ENCODE assay signal across 18 cellular contexts in the genomic region with DNA sequence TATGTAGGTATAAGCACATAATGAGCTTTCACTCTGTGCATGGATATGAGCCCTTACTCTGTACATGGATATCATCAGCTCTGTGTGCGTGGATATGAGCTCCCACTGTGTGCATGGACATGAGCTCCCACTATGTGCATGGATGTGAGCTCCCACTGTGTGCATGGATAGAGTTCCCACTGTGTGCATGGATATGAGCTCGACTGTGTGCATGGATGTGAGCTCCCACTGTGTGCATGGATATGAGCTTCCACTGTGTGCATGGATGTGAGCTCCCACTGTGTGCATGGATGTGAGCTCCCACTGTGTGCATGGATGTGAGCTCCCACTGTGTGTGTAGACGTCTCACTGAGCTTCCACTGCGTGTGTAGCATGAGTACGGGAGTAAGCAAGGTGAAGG.
A peak's percentile ranks its signal among the peaks of the same experiment; 100 is the strongest.
DNase-seq lines count a peak whose midpoint lies in the region; ATAC-seq and TF ChIP-seq lines count a peak whose summit lies in the region.
"Had no signal": no experiment of that assay in that cellular context is flagged by ENCODE, and none has a peak within 500 bp of the region (broad histone marks: within the 10 kb centered on the region; RNA-seq: fewer than 3 reads in every experiment).

No MANE protein-coding gene starts in this region.

- no peaks in the 10 kb centered on the region for H3K36me3 Mint-ChIP-seq in T-helper 1 cell treated with Interleukin-12 subunit alpha and Interleukin-12 subunit beta and Interleukin-4 antibody, amounts not matched to agents 30 μg/mL and 1 μg/mL, for 36 hours (ENCODE audit: low read depth)
- no peaks in the 10 kb centered on the region for H3K36me3 Mint-ChIP-seq in CD4-positive, alpha-beta memory T cell
- H3K36me3 Mint-ChIP-seq in effector memory CD8-positive, alpha-beta T cell (ENCODE audit: insufficient read depth) = peaks cover 10% of the 10 kb centered on the region
- H3K36me3 Mint-ChIP-seq in endothelial cell (ENCODE audit: low read depth, unreplicated experiment) = no peaks in the 10 kb centered on the region

- no peak overlapping the region for H3K4me3 Mint-ChIP-seq in T-helper 1 cell treated with Interleukin-12 subunit alpha and Interleukin-12 subunit beta and Interleukin-4 antibody, amounts not matched to agents 30 μg/mL and 1 μg/mL, for 36 hours
- H3K4me3 Mint-ChIP-seq in CD4-positive, alpha-beta memory T cell = peak overlapping the region; percentile 81 to 94 (median 86)
- peak overlapping the region; percentile 71 to 75 for H3K4me3 Mint-ChIP-seq in effector memory CD8-positive, alpha-beta T cell
- no peak overlapping the region for H3K4me3 Mint-ChIP-seq in endothelial cell (ENCODE audit: unreplicated experiment)

- H4K20me1 ChIP-seq in SU-DHL-6 (ENCODE audit: low read depth, low read length) (no peaks in the 10 kb centered on the region), osteoblast (ENCODE audit: insufficient read depth, low read length) (no peaks in the 10 kb centered on the region)

- H3K79me2 ChIP-seq in SU-DHL-6 (ENCODE audit: insufficient read depth, low read length) (no peaks in the 10 kb centered on the region), osteoblast (ENCODE audit: insufficient read depth, low read length) (no peaks in the 10 kb centered on the region)
- H3K79me2 ChIP-seq: hepatocyte had no signal

- no peaks in the 10 kb centered on the region for H3K9me3 Mint-ChIP-seq in T-helper 1 cell treated with Interleukin-12 subunit alpha and Interleukin-12 subunit beta and Interleukin-4 antibody, amounts not matched to agents 30 μg/mL and 1 μg/mL, for 36 hours
- no peaks in the 10 kb centered on the region for H3K9me3 Mint-ChIP-seq in CD4-positive, alpha-beta memory T cell
- no peaks in the 10 kb centered on the region for H3K9me3 Mint-ChIP-seq in effector memory CD8-positive, alpha-beta T cell
- no peaks in the 10 kb centered on the region for H3K9me3 Mint-ChIP-seq in endothelial cell (ENCODE audit: unreplicated experiment)

- intact Hi-C loops in CD4-positive, alpha-beta memory T cell (cut with micrococcal nuclease) = no loop called here

- CTCF ChIA-PET in CD4-positive, alpha-beta memory T cell (lab: Charles Lee; ENCODE audit: partially characterized antibody) = interaction anchor here (0.8 to 1.7 kb wide), 5 partner anchors 13 to 244 kb away, joined by 3 to 6 read pairs (median 3); no protein-coding TSS in a partner anchor

- POLR2A ChIA-PET in CD4-positive, alpha-beta memory T cell (lab: Charles Lee; ENCODE audit: partially characterized antibody) = interaction anchor here (1.0 to 2.5 kb wide), 3 partner anchors 43 to 240 kb away, joined by 4 to 20 read pairs (median 6); partner anchors contain the start of genes ACP1 and TMEM18

- ATAC-seq in effector memory CD8-positive, alpha-beta T cell (replicated peaks) = no peak
- ATAC-seq in GM18858 (IDR thresholded peaks at IDR 0.05; ENCODE audit: unreplicated experiment) = no peak
- ATAC-seq: psoas muscle, SK-N-SH treated with all-trans-retinoic acid at 6 μM for 48 hours had no signal

- H3K4me3 ChIP-seq in CD4-positive, alpha-beta memory T cell (ENCODE audit: low read length in 2 of 2) = peak overlapping the region; percentile 30 to 33
- no peak overlapping the region for H3K4me3 ChIP-seq in SU-DHL-6 (ENCODE audit: insufficient read depth, low read length, poor library complexity, severe bottlenecking)
- no peak overlapping the region for H3K4me3 ChIP-seq in osteoblast (ENCODE audit: insufficient read depth, low read length)
- H3K4me3 ChIP-seq: hepatocyte, psoas muscle, tibial nerve had no signal

- DNase-seq in T-helper 1 cell (no peak), endothelial cell (ENCODE audit: low spot score) (no peak), osteoblast (ENCODE audit: insufficient read length, low spot score, missing footprints) (no peak)
- no peak for DNase-seq in CD4-positive, alpha-beta memory T cell
- DNase-seq in effector memory CD8-positive, alpha-beta T cell = no peak
- DNase-seq: 8988T; activated CD8-positive, alpha-beta memory T cell treated with anti-CD3 and anti-CD28 coated beads for 24 hours; activated effector memory CD4-positive, alpha-beta T cell treated with anti-CD3 and anti-CD28 coated beads, Interleukin-2, amount 50 U/mL, for 16 hours; kidney; NCI-H2227 treated with DMSO at 0.1 percent for 48 hours; psoas muscle; small intestine had no signal

- no peaks in the 10 kb centered on the region for H3K36me3 ChIP-seq in CD4-positive, alpha-beta memory T cell (ENCODE audit: insufficient read depth, low read length)
- H3K36me3 ChIP-seq in SU-DHL-6 (ENCODE audit: low read length) = no peaks in the 10 kb centered on the region
- H3K36me3 ChIP-seq in osteoblast (ENCODE audit: insufficient read depth, low read length) = no peaks in the 10 kb centered on the region
- H3K36me3 ChIP-seq: tibial nerve had no signal

- peaks cover 24% of the 10 kb centered on the region for H3K4me1 ChIP-seq in CD4-positive, alpha-beta memory T cell (ENCODE audit: insufficient read depth, low read length)
- H3K4me1 ChIP-seq in osteoblast (ENCODE audit: insufficient read depth, low read length) = no peaks in the 10 kb centered on the region
- H3K4me1 ChIP-seq: psoas muscle had no signal

- H3K9me2 ChIP-seq in SU-DHL-6 (replicated peaks; ENCODE audit: insufficient read depth, low read length) = no peaks in the 10 kb centered on the region

- 0 out of 2 replicates have a peak overlapping the region, but pooled peaks have one; percentile 41 for H3K9ac ChIP-seq in SU-DHL-6 (ENCODE audit: low read length)

- H3K27ac ChIP-seq in CD4-positive, alpha-beta memory T cell (ENCODE audit: low read depth, low read length) = peak overlapping the region; percentile 62
- H3K27ac ChIP-seq in SU-DHL-6 (ENCODE audit: low read depth, low read length) (peak overlapping the region; percentile 90), osteoblast (ENCODE audit: low read depth, low read length) (no peak overlapping the region)
- H3K27ac ChIP-seq: hepatocyte, psoas muscle had no signal

- H3K27ac Mint-ChIP-seq in T-helper 1 cell treated with Interleukin-12 subunit alpha and Interleukin-12 subunit beta and Interleukin-4 antibody, amounts not matched to agents 30 μg/mL and 1 μg/mL, for 36 hours = peak overlapping the region; percentile 41
- peak overlapping the region; percentile 88 to 100 (median 98) for H3K27ac Mint-ChIP-seq in CD4-positive, alpha-beta memory T cell
- peak overlapping the region; percentile 90 to 92 for H3K27ac Mint-ChIP-seq in effector memory CD8-positive, alpha-beta T cell
- H3K27ac Mint-ChIP-seq in endothelial cell (ENCODE audit: unreplicated experiment) = no peak overlapping the region

- H3K27me3 ChIP-seq in CD4-positive, alpha-beta memory T cell (ENCODE audit: insufficient read depth, low read length) = no peaks in the 10 kb centered on the region
- H3K27me3 ChIP-seq in SU-DHL-6 (ENCODE audit: low read length) = no peaks in the 10 kb centered on the region
- H3K27me3 ChIP-seq in osteoblast (ENCODE audit: insufficient read depth, low read length) = no peaks in the 10 kb centered on the region
- H3K27me3 ChIP-seq: hepatocyte, tibial nerve had no signal

- peaks cover 27% of the 10 kb centered on the region for H3K4me1 Mint-ChIP-seq in T-helper 1 cell treated with Interleukin-12 subunit alpha and Interleukin-12 subunit beta and Interleukin-4 antibody, amounts not matched to agents 30 μg/mL and 1 μg/mL, for 36 hours (ENCODE audit: low read depth)
- H3K4me1 Mint-ChIP-seq in CD4-positive, alpha-beta memory T cell = peaks cover 15 to 32% (median 25%) of the 10 kb centered on the region in 4 donors
- H3K4me1 Mint-ChIP-seq in effector memory CD8-positive, alpha-beta T cell (ENCODE audit: low read depth in 2 of 2) = peaks cover 15 to 26% of the 10 kb centered on the region in 2 donors
- H3K4me1 Mint-ChIP-seq in endothelial cell (ENCODE audit: unreplicated experiment) = peaks cover 27% of the 10 kb centered on the region

- H2AFZ ChIP-seq in SU-DHL-6 (ENCODE audit: low read depth, low read length, severe bottlenecking) (no peak overlapping the region), osteoblast (ENCODE audit: low read length) (no peak overlapping the region)
- H2AFZ ChIP-seq: hepatocyte had no signal

- no peaks in the 10 kb centered on the region for H3K9me3 ChIP-seq in CD4-positive, alpha-beta memory T cell (ENCODE audit: control insufficient read depth in 1 of 2, low read length in 2 of 2)
- H3K9me3 ChIP-seq in SU-DHL-6 (ENCODE audit: insufficient read depth, low read length) (no peaks in the 10 kb centered on the region), osteoblast (ENCODE audit: low read depth, low read length) (no peaks in the 10 kb centered on the region)
- H3K9me3 ChIP-seq: psoas muscle, tibial nerve had no signal

- no peak for TF ChIP-seq CTCF in SU-DHL-6 (IDR thresholded peaks at IDR 0.05; ENCODE audit: insufficient read depth, low read length, poor library complexity, severe bottlenecking)
- no peak for TF ChIP-seq CTCF in endothelial cell (IDR thresholded peaks at IDR 0.05; ENCODE audit: unreplicated experiment)
- no peak for TF ChIP-seq CTCF in osteoblast (IDR thresholded peaks at IDR 0.05; ENCODE audit: extremely low read depth, low read depth, low read length)

- peak overlapping the region; percentile 72 for H3K4me2 ChIP-seq in SU-DHL-6 (ENCODE audit: low read depth, low read length, poor library complexity, severe bottlenecking)
- no peak overlapping the region for H3K4me2 ChIP-seq in osteoblast (ENCODE audit: insufficient read depth, low read length)
- H3K4me2 ChIP-seq: hepatocyte had no signal

- H3F3A ChIP-seq in SU-DHL-6 (ENCODE audit: insufficient read depth) = peaks cover 5% of the 10 kb centered on the region

- H3K27me3 Mint-ChIP-seq in T-helper 1 cell treated with Interleukin-12 subunit alpha and Interleukin-12 subunit beta and Interleukin-4 antibody, amounts not matched to agents 30 μg/mL and 1 μg/mL, for 36 hours (ENCODE audit: low read depth) = peaks cover 4% of the 10 kb centered on the region
- no peaks in the 10 kb centered on the region for H3K27me3 Mint-ChIP-seq in CD4-positive, alpha-beta memory T cell
- no peaks in the 10 kb centered on the region for H3K27me3 Mint-ChIP-seq in effector memory CD8-positive, alpha-beta T cell
- peaks cover 2% of the 10 kb centered on the region for H3K27me3 Mint-ChIP-seq in endothelial cell (ENCODE audit: unreplicated experiment)

Comparison
In these comparisons a context has a peak if more than half of its experiments do, and no peak if none do; other contexts are left out.
1. H3K4me3 Mint-ChIP-seq: peak in CD4-positive, alpha-beta memory T cell (8 of 8) and effector memory CD8-positive, alpha-beta T cell (2 of 2); none in T-helper 1 cell treated with Interleukin-12 subunit alpha and Interleukin-12 subunit beta and Interleukin-4 antibody, amounts not matched to agents 30 μg/mL and 1 μg/mL, for 36 hours (single experiment) and endothelial cell (single experiment).
2. H3K4me3 ChIP-seq: peak in CD4-positive, alpha-beta memory T cell (2 of 2); none in SU-DHL-6 (single experiment) and osteoblast (single experiment).